In genomic region chr6:138403801-138404665, GRCh38 we compare ENCODE assay signal across 1 cellular context.
TF ChIP-seq lines count a peak whose summit lies in the region.

A gene with protein sequence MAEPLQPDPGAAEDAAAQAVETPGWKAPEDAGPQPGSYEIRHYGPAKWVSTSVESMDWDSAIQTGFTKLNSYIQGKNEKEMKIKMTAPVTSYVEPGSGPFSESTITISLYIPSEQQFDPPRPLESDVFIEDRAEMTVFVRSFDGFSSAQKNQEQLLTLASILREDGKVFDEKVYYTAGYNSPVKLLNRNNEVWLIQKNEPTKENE (plus strand): TSS chr6:138404223. CDS start chr6:138404496, 273 bp downstream.

TF ChIP-seq in HepG2, 621 proteins besides CTCF, POLR2A, EP300 and RAD21 (continued from another document and continues in another):
- TF ChIP-seq, protein P1, sequence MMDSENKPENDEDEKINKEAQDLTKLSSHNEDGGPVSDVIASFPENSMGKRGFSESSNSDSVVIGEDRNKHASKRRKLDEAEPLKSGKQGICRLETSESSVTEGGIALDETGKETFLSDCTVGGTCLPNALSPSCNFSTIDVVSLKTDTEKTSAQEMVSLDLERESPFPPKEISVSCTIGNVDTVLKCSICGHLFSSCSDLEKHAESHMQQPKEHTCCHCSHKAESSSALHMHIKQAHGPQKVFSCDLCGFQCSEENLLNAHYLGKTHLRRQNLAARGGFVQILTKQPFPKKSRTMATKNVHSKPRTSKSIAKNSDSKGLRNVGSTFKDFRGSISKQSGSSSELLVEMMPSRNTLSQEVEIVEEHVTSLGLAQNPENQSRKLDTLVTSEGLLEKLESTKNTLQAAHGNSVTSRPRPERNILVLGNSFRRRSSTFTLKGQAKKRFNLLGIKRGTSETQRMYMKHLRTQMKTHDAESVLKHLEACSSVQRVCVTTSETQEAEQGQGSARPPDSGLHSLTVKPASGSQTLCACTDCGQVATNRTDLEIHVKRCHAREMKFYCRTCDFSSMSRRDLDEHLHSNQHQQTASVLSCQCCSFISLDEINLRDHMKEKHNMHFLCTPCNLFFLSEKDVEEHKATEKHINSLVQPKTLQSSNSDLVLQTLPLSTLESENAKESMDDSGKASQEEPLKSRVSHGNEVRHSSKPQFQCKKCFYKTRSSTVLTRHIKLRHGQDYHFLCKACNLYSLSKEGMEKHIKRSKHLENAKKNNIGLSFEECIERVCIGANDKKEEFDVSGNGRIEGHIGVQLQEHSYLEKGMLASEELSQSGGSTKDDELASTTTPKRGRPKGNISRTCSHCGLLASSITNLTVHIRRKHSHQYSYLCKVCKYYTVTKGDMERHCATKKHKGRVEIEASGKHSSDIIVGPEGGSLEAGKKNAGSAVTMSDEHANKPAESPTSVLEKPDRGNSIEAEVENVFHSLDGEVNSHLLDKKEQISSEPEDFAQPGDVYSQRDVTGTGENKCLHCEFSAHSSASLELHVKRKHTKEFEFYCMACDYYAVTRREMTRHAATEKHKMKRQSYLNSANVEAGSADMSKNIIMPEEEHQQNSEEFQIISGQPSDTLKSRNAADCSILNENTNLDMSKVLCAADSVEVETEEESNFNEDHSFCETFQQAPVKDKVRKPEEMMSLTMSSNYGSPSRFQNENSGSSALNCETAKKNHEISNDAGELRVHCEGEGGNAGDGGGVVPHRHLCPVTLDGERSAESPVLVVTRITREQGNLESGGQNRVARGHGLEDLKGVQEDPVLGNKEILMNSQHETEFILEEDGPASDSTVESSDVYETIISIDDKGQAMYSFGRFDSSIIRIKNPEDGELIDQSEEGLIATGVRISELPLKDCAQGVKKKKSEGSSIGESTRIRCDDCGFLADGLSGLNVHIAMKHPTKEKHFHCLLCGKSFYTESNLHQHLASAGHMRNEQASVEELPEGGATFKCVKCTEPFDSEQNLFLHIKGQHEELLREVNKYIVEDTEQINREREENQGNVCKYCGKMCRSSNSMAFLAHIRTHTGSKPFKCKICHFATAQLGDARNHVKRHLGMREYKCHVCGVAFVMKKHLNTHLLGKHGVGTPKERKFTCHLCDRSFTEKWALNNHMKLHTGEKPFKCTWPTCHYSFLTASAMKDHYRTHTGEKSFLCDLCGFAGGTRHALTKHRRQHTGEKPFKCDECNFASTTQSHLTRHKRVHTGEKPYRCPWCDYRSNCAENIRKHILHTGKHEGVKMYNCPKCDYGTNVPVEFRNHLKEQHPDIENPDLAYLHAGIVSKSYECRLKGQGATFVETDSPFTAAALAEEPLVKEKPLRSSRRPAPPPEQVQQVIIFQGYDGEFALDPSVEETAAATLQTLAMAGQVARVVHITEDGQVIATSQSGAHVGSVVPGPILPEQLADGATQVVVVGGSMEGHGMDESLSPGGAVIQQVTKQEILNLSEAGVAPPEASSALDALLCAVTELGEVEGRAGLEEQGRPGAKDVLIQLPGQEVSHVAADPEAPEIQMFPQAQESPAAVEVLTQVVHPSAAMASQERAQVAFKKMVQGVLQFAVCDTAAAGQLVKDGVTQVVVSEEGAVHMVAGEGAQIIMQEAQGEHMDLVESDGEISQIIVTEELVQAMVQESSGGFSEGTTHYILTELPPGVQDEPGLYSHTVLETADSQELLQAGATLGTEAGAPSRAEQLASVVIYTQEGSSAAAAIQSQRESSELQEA (CRISPR knock-in tag; IDR thresholded peaks at IDR 0.05; ENCODE audit: not compliant biosample characterization): peak; percentile 87
- no peak for TF ChIP-seq U2AF1 (optimal IDR thresholded peaks at IDR 0.05; ENCODE audit: low read depth, low read length)
- peak; percentile 54 for TF ChIP-seq ZBTB44 (CRISPR knock-in tag; IDR thresholded peaks at IDR 0.05)
- no peak for TF ChIP-seq MLLT10 (CRISPR knock-in tag; IDR thresholded peaks at IDR 0.05)
- TF ChIP-seq ZNF772 (CRISPR knock-in tag; IDR thresholded peaks at IDR 0.05): peak; percentile 72; the same call in 1 of the 2 replicates
- TF ChIP-seq ZNF124 (CRISPR knock-in tag; IDR thresholded peaks at IDR 0.05): peak; percentile 69; the same call in 1 of the 2 replicates
- TF ChIP-seq, protein P2, sequence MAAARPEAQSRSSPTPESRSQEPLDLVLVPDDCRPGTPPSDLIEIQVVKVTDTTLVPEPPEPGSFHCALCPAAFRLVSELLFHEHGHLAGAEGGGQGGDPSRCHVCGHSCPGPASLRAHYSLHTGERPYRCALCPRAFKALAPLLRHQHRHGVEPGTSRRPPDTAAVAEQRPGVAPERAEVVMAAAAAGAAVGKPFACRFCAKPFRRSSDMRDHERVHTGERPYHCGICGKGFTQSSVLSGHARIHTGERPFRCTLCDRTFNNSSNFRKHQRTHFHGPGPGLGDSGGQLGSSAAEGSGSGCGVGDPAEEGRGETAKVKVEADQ (CRISPR knock-in tag; IDR thresholded peaks at IDR 0.05; ENCODE audit: borderline replicate concordance): peak; percentile 71
- no peak; the same call in none of the 2 replicates for TF ChIP-seq ZNF746 (CRISPR knock-in tag; IDR thresholded peaks at IDR 0.05)
- peak; percentile 82; the same call in 1 of the 2 replicates for TF ChIP-seq NKX3-1 (CRISPR knock-in tag; IDR thresholded peaks at IDR 0.05)
- peak; percentile 69; the same call in 1 of the 2 replicates for TF ChIP-seq IRF9 (CRISPR knock-in tag; IDR thresholded peaks at IDR 0.05; ENCODE audit: borderline replicate concordance)
- TF ChIP-seq TERF1 (CRISPR knock-in tag; IDR thresholded peaks at IDR 0.05): 0 out of 2 replicates have a peak, but pooled peaks have one; percentile 56
- TF ChIP-seq ZKSCAN5 (CRISPR knock-in tag; IDR thresholded peaks at IDR 0.05): no peak
- no peak for TF ChIP-seq ZBTB39 (CRISPR knock-in tag; IDR thresholded peaks at IDR 0.05)
- TF ChIP-seq NR2F6 (IDR thresholded peaks at IDR 0.05): no peak
- 0 out of 2 replicates have a peak, but pooled peaks have one; percentile 39 for TF ChIP-seq NR2F6 (CRISPR knock-in tag; IDR thresholded peaks at IDR 0.05)
- peak; percentile 87 for TF ChIP-seq ZNF543 (CRISPR knock-in tag; IDR thresholded peaks at IDR 0.05)
- TF ChIP-seq ZNF274 (CRISPR knock-in tag; IDR thresholded peaks at IDR 0.05): peak; percentile 67; the same call in 1 of the 2 replicates
- TF ChIP-seq DNMT1 (CRISPR knock-in tag; IDR thresholded peaks at IDR 0.05): no peak
- no peak; the same call in 1 of the 2 replicates for TF ChIP-seq EEA1 (CRISPR knock-in tag; IDR thresholded peaks at IDR 0.05; ENCODE audit: borderline replicate concordance)
- TF ChIP-seq, protein P3, sequence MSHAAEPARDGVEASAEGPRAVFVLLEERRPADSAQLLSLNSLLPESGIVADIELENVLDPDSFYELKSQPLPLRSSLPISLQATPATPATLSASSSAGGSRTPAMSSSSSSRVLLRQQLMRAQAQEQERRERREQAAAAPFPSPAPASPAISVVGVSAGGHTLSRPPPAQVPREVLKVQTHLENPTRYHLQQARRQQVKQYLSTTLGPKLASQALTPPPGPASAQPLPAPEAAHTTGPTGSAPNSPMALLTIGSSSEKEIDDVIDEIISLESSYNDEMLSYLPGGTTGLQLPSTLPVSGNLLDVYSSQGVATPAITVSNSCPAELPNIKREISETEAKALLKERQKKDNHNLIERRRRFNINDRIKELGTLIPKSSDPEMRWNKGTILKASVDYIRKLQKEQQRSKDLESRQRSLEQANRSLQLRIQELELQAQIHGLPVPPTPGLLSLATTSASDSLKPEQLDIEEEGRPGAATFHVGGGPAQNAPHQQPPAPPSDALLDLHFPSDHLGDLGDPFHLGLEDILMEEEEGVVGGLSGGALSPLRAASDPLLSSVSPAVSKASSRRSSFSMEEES (CRISPR knock-in tag; IDR thresholded peaks at IDR 0.05): no peak
- no peak for TF ChIP-seq SOX6 (IDR thresholded peaks at IDR 0.05)
- TF ChIP-seq SOX6 (CRISPR knock-in tag; IDR thresholded peaks at IDR 0.05): peak; percentile 96
- no peak for TF ChIP-seq HOXA9 (CRISPR knock-in tag; IDR thresholded peaks at IDR 0.05; ENCODE audit: borderline replicate concordance)
- peak; percentile 43 for TF ChIP-seq TEAD3 (CRISPR knock-in tag; optimal IDR thresholded peaks at IDR 0.05; ENCODE audit: borderline replicate concordance)
- TF ChIP-seq, protein P4, sequence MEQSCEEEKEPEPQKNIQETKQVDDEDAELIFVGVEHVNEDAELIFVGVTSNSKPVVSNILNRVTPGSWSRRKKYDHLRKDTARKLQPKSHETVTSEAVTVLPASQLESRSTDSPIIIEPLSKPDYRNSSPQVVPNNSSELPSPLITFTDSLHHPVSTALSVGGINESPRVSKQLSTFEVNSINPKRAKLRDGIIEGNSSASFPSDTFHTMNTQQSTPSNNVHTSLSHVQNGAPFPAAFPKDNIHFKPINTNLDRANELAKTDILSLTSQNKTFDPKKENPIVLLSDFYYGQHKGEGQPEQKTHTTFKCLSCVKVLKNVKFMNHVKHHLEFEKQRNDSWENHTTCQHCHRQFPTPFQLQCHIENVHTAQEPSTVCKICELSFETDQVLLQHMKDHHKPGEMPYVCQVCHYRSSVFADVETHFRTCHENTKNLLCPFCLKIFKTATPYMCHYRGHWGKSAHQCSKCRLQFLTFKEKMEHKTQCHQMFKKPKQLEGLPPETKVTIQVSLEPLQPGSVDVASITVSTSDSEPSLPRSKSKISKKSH (CRISPR knock-in tag; IDR thresholded peaks at IDR 0.05; ENCODE audit: borderline replicate concordance): peak; percentile 48; the same call in 1 of the 2 replicates
- TF ChIP-seq PHB2 (IDR thresholded peaks at IDR 0.05; ENCODE audit: partially characterized antibody): no peak
- TF ChIP-seq, protein P5, sequence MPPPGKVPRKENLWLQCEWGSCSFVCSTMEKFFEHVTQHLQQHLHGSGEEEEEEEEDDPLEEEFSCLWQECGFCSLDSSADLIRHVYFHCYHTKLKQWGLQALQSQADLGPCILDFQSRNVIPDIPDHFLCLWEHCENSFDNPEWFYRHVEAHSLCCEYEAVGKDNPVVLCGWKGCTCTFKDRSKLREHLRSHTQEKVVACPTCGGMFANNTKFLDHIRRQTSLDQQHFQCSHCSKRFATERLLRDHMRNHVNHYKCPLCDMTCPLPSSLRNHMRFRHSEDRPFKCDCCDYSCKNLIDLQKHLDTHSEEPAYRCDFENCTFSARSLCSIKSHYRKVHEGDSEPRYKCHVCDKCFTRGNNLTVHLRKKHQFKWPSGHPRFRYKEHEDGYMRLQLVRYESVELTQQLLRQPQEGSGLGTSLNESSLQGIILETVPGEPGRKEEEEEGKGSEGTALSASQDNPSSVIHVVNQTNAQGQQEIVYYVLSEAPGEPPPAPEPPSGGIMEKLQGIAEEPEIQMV (CRISPR knock-in tag; IDR thresholded peaks at IDR 0.05; ENCODE audit: low read depth): no peak
- TF ChIP-seq ZNF605 (CRISPR knock-in tag; IDR thresholded peaks at IDR 0.05): peak; percentile 72
- TF ChIP-seq, protein P6, sequence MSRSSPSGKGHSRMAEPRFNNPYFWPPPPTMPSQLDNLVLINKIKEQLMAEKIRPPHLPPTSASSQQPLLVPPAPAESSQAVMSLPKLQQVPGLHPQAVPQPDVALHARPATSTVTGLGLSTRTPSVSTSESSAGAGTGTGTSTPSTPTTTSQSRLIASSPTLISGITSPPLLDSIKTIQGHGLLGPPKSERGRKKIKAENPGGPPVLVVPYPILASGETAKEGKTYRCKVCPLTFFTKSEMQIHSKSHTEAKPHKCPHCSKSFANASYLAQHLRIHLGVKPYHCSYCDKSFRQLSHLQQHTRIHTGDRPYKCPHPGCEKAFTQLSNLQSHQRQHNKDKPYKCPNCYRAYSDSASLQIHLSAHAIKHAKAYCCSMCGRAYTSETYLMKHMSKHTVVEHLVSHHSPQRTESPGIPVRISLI (CRISPR knock-in tag; IDR thresholded peaks at IDR 0.05; ENCODE audit: borderline replicate concordance): peak; percentile 67; the same call in 1 of the 2 replicates
- no peak for TF ChIP-seq MEF2D (CRISPR knock-in tag; IDR thresholded peaks at IDR 0.05)
- no peak; the same call in 1 of the 2 replicates for TF ChIP-seq ZNF3 (CRISPR knock-in tag; IDR thresholded peaks at IDR 0.05)
- TF ChIP-seq HNRNPLL (IDR thresholded peaks at IDR 0.05; ENCODE audit: low read depth, low read length, poor library complexity, severe bottlenecking): peak; percentile 83
